ENCODE assay signal across 20 cellular contexts in genomic region chr5:6434737-6435136, GRCh38. TPM values are rescaled to one million over a fixed set of nuclear protein-coding genes. Genes with fewer than 3 reads are reported as not detected.
DNase-seq lines count a peak whose midpoint lies in the region; ATAC-seq, FAIRE-seq and TF ChIP-seq lines count a peak whose summit lies in the region.
"Had no signal": no experiment of that assay in that cellular context is flagged by ENCODE, and none has a peak within 500 bp of the region (broad histone marks: within the 10 kb centered on the region; RNA-seq: fewer than 3 reads in every experiment).

No MANE protein-coding gene starts in this region.

- peaks cover 51% of the 10 kb centered on the region for H3K27me3 Mint-ChIP-seq in progenitor cell of endocrine pancreas

- no peak for TF ChIP-seq RAD21 in A549 (conservative IDR thresholded peaks at IDR 0.05 in 1 of 2, IDR thresholded peaks at IDR 0.05 in 1 of 2)

- H2AFZ ChIP-seq in mammary epithelial cell (ENCODE audit: low read depth, low read length), result no peak overlapping the region
- H2AFZ ChIP-seq: PC-9 had no signal

- no peaks in the 10 kb centered on the region for H3K36me3 Mint-ChIP-seq in progenitor cell of endocrine pancreas (ENCODE audit: insufficient read depth)

- intact Hi-C loops in mammary epithelial cell (cut with micrococcal nuclease), result loop anchor here (10.0 kb wide), 1 partner anchor 60 kb away; the partner anchor contains the start of gene MED10

- CTCF ChIA-PET in A549 (lab: Yijun Ruan, JAX) (interaction anchor here (0.7 to 2.4 kb wide), 6 partner anchors 12 to 938 kb away, joined by 3 to 6 read pairs (median 4); no protein-coding TSS in a partner anchor), mammary epithelial cell (lab: Charles Lee; ENCODE audit: low non-redundant PET) (no interaction called here)

- TF ChIP-seq POLR2A in A549 (IDR thresholded peaks at IDR 0.05; ENCODE audit: low read length), result no peak

- 24% methylated on average over 14 of the region's 14 CpGs for WGBS in A549 (ENCODE audit: missing lambda C conversion rate)
- 89% methylated on average over 14 of the region's 14 CpGs for WGBS in mammary epithelial cell (ENCODE audit: low coverage, missing lambda C conversion rate)

- H4K20me1 ChIP-seq in mammary epithelial cell (ENCODE audit: insufficient read depth, low read length), result no peaks in the 10 kb centered on the region

- no peak overlapping the region for H3K4me3 Mint-ChIP-seq in progenitor cell of endocrine pancreas (ENCODE audit: low read depth)

- POLR2A ChIA-PET in A549 (lab: Yijun Ruan, JAX), result no interaction called here

- dilution Hi-C loops in mammary epithelial cell (cut with HindIII; ENCODE audit: low sequenced_read_pairs), result no loop called here

- no peaks in the 10 kb centered on the region for H3K4me1 ChIP-seq in A549
- peaks cover 4% of the 10 kb centered on the region; the same call in 1 of the 2 replicates for H3K4me1 ChIP-seq in BE2C
- peaks cover 2% of the 10 kb centered on the region for H3K4me1 ChIP-seq in mammary epithelial cell (ENCODE audit: insufficient read depth, low read length)

- H3K9me3 ChIP-seq in A549 (peaks cover 5% of the 10 kb centered on the region; the same call in 2 of the 3 replicates), BE2C (no peaks in the 10 kb centered on the region), mammary epithelial cell (replicated peaks; ENCODE audit: insufficient read depth, low read length) (no peaks in the 10 kb centered on the region)

- peak in 1 of 2 experiments; percentile 40; a peak in 2 of 6 replicates for ATAC-seq in A549

- no peak for TF ChIP-seq EP300 in A549 (IDR thresholded peaks at IDR 0.05)

- H3K9ac ChIP-seq in mammary epithelial cell (ENCODE audit: insufficient read depth, low read length), result no peak overlapping the region

- no TSS peak for BruUV-seq in mammary epithelial cell (replicated peaks; lab: Mats Ljungman, UMichigan)

- DNase-seq in A549 (ENCODE audit: low read depth in 1 of 2, low spot score in 1 of 2) (no peak), BE2C (peak; percentile 61), NCI-H146 treated with DMSO at 0.1 percent for 48 hours (lab: John Stamatoyannopoulos, UW; ENCODE audit: unreplicated experiment) (peak; percentile 14), coronary artery (ENCODE audit: low spot score) (peak; percentile 38), progenitor cell of endocrine pancreas (ENCODE audit: low spot score, unreplicated experiment) (no peak), mammary epithelial cell (no peak), NCI-H2227 (lab: John Stamatoyannopoulos, UW; ENCODE audit: unreplicated experiment) (no peak), activated gamma-delta T cell (lab: John Stamatoyannopoulos, UW) (no peak)
- DNase-seq: MV-4-11; NCI-H1105; NCI-H1436 treated with DMSO at 0.1 percent for 48 hours; NCI-H2081; NCI-H345; NK-92 treated with Interleukin-12 subunit alpha and Interleukin-12 subunit beta, amount 100 ng/mL, for 24 hours; PC-9 had no signal

- H3K9me3 Mint-ChIP-seq in progenitor cell of endocrine pancreas (ENCODE audit: low read depth), result peaks cover 2% of the 10 kb centered on the region

- H3K4me1 Mint-ChIP-seq in progenitor cell of endocrine pancreas (ENCODE audit: low read depth), result no peaks in the 10 kb centered on the region

- H3K4me3 ChIP-seq in A549, result no peak overlapping the region
- H3K4me3 ChIP-seq in BE2C (ENCODE audit: low read depth, low read length), result peak overlapping the region; percentile 43
- H3K4me3 ChIP-seq in coronary artery, result no peak overlapping the region
- H3K4me3 ChIP-seq in mammary epithelial cell (replicated peaks in 1 of 3; ENCODE audit: insufficient read depth in 1 of 3, low read depth in 2 of 3, low read length in 3 of 3), result no peak overlapping the region
- H3K4me3 ChIP-seq: PC-9, SK-N-MC had no signal

- FAIRE-seq in A549 (lab: Jason Lieb, UNC), result no peak
- FAIRE-seq: HepG2 had no signal

- H3K79me2 ChIP-seq in mammary epithelial cell (ENCODE audit: insufficient read depth, low read length), result no peaks in the 10 kb centered on the region

- no peaks in the 10 kb centered on the region; the same call in 1 of the 2 replicates for H3K27me3 ChIP-seq in BE2C
- peaks cover 1% of the 10 kb centered on the region for H3K27me3 ChIP-seq in mammary epithelial cell (ENCODE audit: insufficient read depth, low read length)

- TF ChIP-seq CTCF in A549 (IDR thresholded peaks at IDR 0.05), result no peak
- no peak for TF ChIP-seq CTCF in BE2C (IDR thresholded peaks at IDR 0.05; ENCODE audit: low read depth, low read length)
- TF ChIP-seq CTCF in coronary artery (IDR thresholded peaks at IDR 0.05), result no peak
- TF ChIP-seq CTCF in progenitor cell of endocrine pancreas (IDR thresholded peaks at IDR 0.05; ENCODE audit: unreplicated experiment), result no peak
- TF ChIP-seq CTCF in mammary epithelial cell (conservative IDR thresholded peaks at IDR 0.05 in 1 of 2, IDR thresholded peaks at IDR 0.05 in 1 of 2; ENCODE audit: extremely low read depth in 1 of 2, insufficient read depth in 1 of 2, low read depth in 1 of 2, low read length in 2 of 2), result no peak

- in situ Hi-C loops in mammary epithelial cell (cut with MboI; ENCODE audit: low sequenced_read_pairs in 2 of 2), result no loop called here

- no peak overlapping the region for H3K27ac ChIP-seq in A549
- H3K27ac ChIP-seq in coronary artery, result no peak overlapping the region
- H3K27ac ChIP-seq in mammary epithelial cell (ENCODE audit: insufficient read depth, low read depth, low read length), result no peak overlapping the region
- H3K27ac ChIP-seq: PC-9, SK-N-MC had no signal

- H3K27ac Mint-ChIP-seq in progenitor cell of endocrine pancreas, result no peak overlapping the region

- H3K36me3 ChIP-seq in BE2C, result no peaks in the 10 kb centered on the region; the same call in 1 of the 2 replicates
- H3K36me3 ChIP-seq in mammary epithelial cell (ENCODE audit: insufficient read depth, low read length), result no peaks in the 10 kb centered on the region

- H3K4me2 ChIP-seq in A549, result peak overlapping the region; percentile 25
- no peak overlapping the region for H3K4me2 ChIP-seq in mammary epithelial cell (ENCODE audit: insufficient read depth, low read depth, low read length)
- H3K4me2 ChIP-seq: PC-9 had no signal

TF ChIP-seq in A549, 52 proteins besides CTCF, POLR2A, EP300 and RAD21:
- no peak for TF ChIP-seq MAZ (IDR thresholded peaks at IDR 0.05; ENCODE audit: borderline replicate concordance, low read depth, low read length)
- TF ChIP-seq, protein P1, sequence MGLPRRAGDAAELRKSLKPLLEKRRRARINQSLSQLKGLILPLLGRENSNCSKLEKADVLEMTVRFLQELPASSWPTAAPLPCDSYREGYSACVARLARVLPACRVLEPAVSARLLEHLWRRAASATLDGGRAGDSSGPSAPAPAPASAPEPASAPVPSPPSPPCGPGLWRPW (IDR thresholded peaks at IDR 0.05), result no peak

RNA-seq across cellular contexts. Expression of gene UBE2QL1, which starts 13.9 kb away (rescaled TPM):
- 0.04 and 0.05 TPM in 2 replicates for polyA plus RNA-seq in A549 (2011; rRNA removed)
- polyA plus RNA-seq in A549 (2012; cell fraction: cytosol; rRNA removed), result 0.03 and 0.04 TPM in 2 replicates
- 0.04 TPM in 1 of 2 replicates, not detected in the other for polyA plus RNA-seq in A549 (2012; cell fraction: nucleus; rRNA removed)
- 0.04 to 0.07 TPM in 2 of 3 replicates, not detected in the other for polyA plus RNA-seq in A549 (2017; fragmentation: RNase III; extraction: RNeasy Plus Mini Kit Qiagen cat#74134 plus additional on column Dnase treatment)
- 0.10 TPM in 1 of 2 replicates, not detected in the other for polyA minus RNA-seq in A549 (2011; rRNA and poly(A)+ RNA removed)
- 7.1 TPM for polyA plus RNA-seq in BE2C (2012; ENCODE audit: insufficient read depth, insufficient read length, low read depth)
- 2.5 and 2.9 TPM in 2 replicates for total RNA-seq in progenitor cell of endocrine pancreas
- 1 to 10 TPM in 1 of 2 donors, not detected in 1; 1.0 TPM for total RNA-seq in mammary epithelial cell
- 0.01 TPM for polyA plus RNA-seq in mammary epithelial cell
- polyA minus RNA-seq in mammary epithelial cell, result not detected
- total RNA-seq: Calu3, HepG2, HT1080, PC-9 had no signal
- polyA plus RNA-seq: BJ, HepG2 had no signal

RNA-seq across cellular contexts. Expression of gene MED10, which starts 56.4 kb away (rescaled TPM):
- polyA plus RNA-seq in A549 (2011; rRNA removed) (40.6 and 59.4 TPM in 2 replicates), A549 (2017; fragmentation: RNase III; extraction: RNeasy Plus Mini Kit Qiagen cat#74134 plus additional on column Dnase treatment) (56.7 to 58.6 TPM (median 57.6 TPM) in 3 replicates), mammary epithelial cell (38.5 TPM)
- polyA plus RNA-seq in A549 (2012; cell fraction: cytosol; rRNA removed), result 74.8 and 80.5 TPM in 2 replicates
- polyA plus RNA-seq in A549 (2012; cell fraction: nucleus; rRNA removed), result 44.1 and 49.4 TPM in 2 replicates
- 13.2 and 14.2 TPM in 2 replicates for polyA minus RNA-seq in A549 (2011; rRNA and poly(A)+ RNA removed)
- polyA plus RNA-seq in BE2C (2012; ENCODE audit: insufficient read depth, insufficient read length, low read depth), result 107 TPM
- total RNA-seq in progenitor cell of endocrine pancreas (27.1 and 28.7 TPM in 2 replicates), mammary epithelial cell (10 to 100 TPM; 17.0 to 59.5 TPM)
- polyA minus RNA-seq in mammary epithelial cell, result 6.0 TPM

Comparison
In these comparisons a context has a peak if more than half of its experiments do, and no peak if none do; other contexts are left out.
1. DNase-seq: peak in BE2C (single experiment), NCI-H146 treated with DMSO at 0.1 percent for 48 hours (single experiment) and coronary artery (single experiment); none in A549 (0 of 2), progenitor cell of endocrine pancreas (single experiment), mammary epithelial cell (single experiment), NCI-H2227 (single experiment) and activated gamma-delta T cell (single experiment).